In genomic region chr19:51293571-51294210, GRCh38 we compare ENCODE assay signal across 21 cellular contexts. TPM values are rescaled to one million over a fixed set of nuclear protein-coding genes. Genes with fewer than 3 reads are reported as not detected.
DNase-seq lines count a peak whose midpoint lies in the region; ATAC-seq and TF ChIP-seq lines count a peak whose summit lies in the region.
"Had no signal": no experiment of that assay in that cellular context is flagged by ENCODE, and none has a peak within 500 bp of the region (broad histone marks: within the 10 kb centered on the region; RNA-seq: fewer than 3 reads in every experiment).

No MANE protein-coding gene starts in this region.

- H3K4me1 ChIP-seq in osteoblast (ENCODE audit: insufficient read depth, low read length) = no peaks in the 10 kb centered on the region
- H3K4me1 ChIP-seq: Peyer's patch had no signal

- H3K4me3 ChIP-seq in H7 (ENCODE audit: insufficient read depth, low read depth, low read length) (peak overlapping the region; percentile 14), iPS-18c (ENCODE audit: insufficient read depth, low read depth, low read length) (peak overlapping the region; percentile 34; the same call in 1 of the 2 replicates), osteoblast (ENCODE audit: insufficient read depth, low read length) (no peak overlapping the region)
- H3K4me3 ChIP-seq: GM23248, MG63, Peyer's patch had no signal

- H3K27ac ChIP-seq in cingulate gyrus (ENCODE audit: low read depth, low read length) (peak overlapping the region; percentile 26), osteoblast (ENCODE audit: low read depth, low read length) (no peak overlapping the region)
- H3K27ac ChIP-seq: GM23248, Peyer's patch had no signal

- no peak for TF ChIP-seq CTCF in osteoblast (IDR thresholded peaks at IDR 0.05; ENCODE audit: extremely low read depth, low read depth, low read length)

- H3K27me3 ChIP-seq in H7 (ENCODE audit: control insufficient read depth, insufficient read depth, low read length) = no peaks in the 10 kb centered on the region
- H3K27me3 ChIP-seq in osteoblast (ENCODE audit: insufficient read depth, low read length) = peaks cover 5% of the 10 kb centered on the region
- H3K27me3 ChIP-seq: MG63, Peyer's patch had no signal

- no peak overlapping the region for H2AFZ ChIP-seq in osteoblast (ENCODE audit: low read length)
- H2AFZ ChIP-seq: GM23248 had no signal

- no peaks in the 10 kb centered on the region for H3K9me3 ChIP-seq in iPS-18c (ENCODE audit: control insufficient read depth, insufficient read depth, low read length)
- H3K9me3 ChIP-seq in osteoblast (ENCODE audit: low read depth, low read length) = no peaks in the 10 kb centered on the region
- H3K9me3 ChIP-seq: MG63, Peyer's patch had no signal

- H3K36me3 ChIP-seq in H7 (replicated peaks; ENCODE audit: control insufficient read depth, insufficient read depth, low read length) = no peaks in the 10 kb centered on the region
- no peaks in the 10 kb centered on the region for H3K36me3 ChIP-seq in osteoblast (ENCODE audit: insufficient read depth, low read length)
- H3K36me3 ChIP-seq: MG63, Peyer's patch had no signal

- H3K4me2 ChIP-seq in osteoblast (ENCODE audit: insufficient read depth, low read length) = no peak overlapping the region

- H4K20me1 ChIP-seq in osteoblast (ENCODE audit: insufficient read depth, low read length) = no peaks in the 10 kb centered on the region

- H3K79me2 ChIP-seq in osteoblast (ENCODE audit: insufficient read depth, low read length) = no peaks in the 10 kb centered on the region

- DNase-seq in H7 = peak; percentile 64
- peak; percentile 61 for DNase-seq in osteoblast (ENCODE audit: insufficient read length, low spot score, missing footprints)
- no peak for DNase-seq in DMS53 (lab: John Stamatoyannopoulos, UW)
- DNase-seq in T-helper 9 cell = no peak
- DNase-seq in NK-92 treated with Interleukin-12 subunit alpha and Interleukin-12 subunit beta, amount 100 ng/mL, for 24 hours (lab: John Stamatoyannopoulos, UW) = no peak
- DNase-seq: DMS79, GM23248, Karpas-422, MG63, NCI-H1048, NCI-H1436 treated with DMSO at 0.1 percent for 48 hours, NCI-H2029 treated with DMSO at 0.1 percent for 48 hours, NCI-H2171 treated with DMSO at 0.1 percent for 48 hours, NCI-H446 treated with DMSO at 0.1 percent for 48 hours had no signal

- ATAC-seq in GM19023 (IDR thresholded peaks at IDR 0.05; ENCODE audit: unreplicated experiment) = no peak

RNA-seq across cellular contexts. Expression of gene IGLON5, which starts 17.8 kb away (rescaled TPM):
- 18.2 and 24.5 TPM in 2 replicates for total RNA-seq in H7 (2014; rRNA removed; shearing (Covaris generic))
- not detected in 2 replicates for total RNA-seq in osteoblast
- total RNA-seq: GM23248, HT-29, Peyer's patch, SK-MEL-5 had no signal

RNA-seq across cellular contexts. Expression of gene SIGLECL1, which starts 42.8 kb away (rescaled TPM):
- total RNA-seq in H7 (2014; rRNA removed; shearing (Covaris generic)) = not detected in 2 replicates
- total RNA-seq in osteoblast = not detected in 2 replicates
- total RNA-seq: A673, GM23248, HT-29, Peyer's patch, SK-MEL-5 had no signal

RNA-seq across cellular contexts. Expression of gene VSIG10L, which starts 48.2 kb away (rescaled TPM):
- total RNA-seq in H7 (2014; rRNA removed; shearing (Covaris generic)) = 9.6 and 13.2 TPM in 2 replicates
- total RNA-seq in osteoblast = 0.72 and 0.88 TPM in 2 replicates

Comparison
In these comparisons a context has a peak if more than half of its experiments do, and no peak if none do; other contexts are left out.
1. DNase-seq: peak in H7 (single experiment) and osteoblast (single experiment); none in DMS53 (single experiment), T-helper 9 cell (single experiment) and NK-92 treated with Interleukin-12 subunit alpha and Interleukin-12 subunit beta, amount 100 ng/mL, for 24 hours (single experiment).
2. RNA of gene IGLON5, which starts 17.8 kb away (total RNA-seq): 18.2 to 24.5 TPM in H7; not detected in osteoblast; every median in the first group is over 10 times any median in the second.